Comparison of ENCODE assay signal across 19 cellular contexts in the genomic region with DNA sequence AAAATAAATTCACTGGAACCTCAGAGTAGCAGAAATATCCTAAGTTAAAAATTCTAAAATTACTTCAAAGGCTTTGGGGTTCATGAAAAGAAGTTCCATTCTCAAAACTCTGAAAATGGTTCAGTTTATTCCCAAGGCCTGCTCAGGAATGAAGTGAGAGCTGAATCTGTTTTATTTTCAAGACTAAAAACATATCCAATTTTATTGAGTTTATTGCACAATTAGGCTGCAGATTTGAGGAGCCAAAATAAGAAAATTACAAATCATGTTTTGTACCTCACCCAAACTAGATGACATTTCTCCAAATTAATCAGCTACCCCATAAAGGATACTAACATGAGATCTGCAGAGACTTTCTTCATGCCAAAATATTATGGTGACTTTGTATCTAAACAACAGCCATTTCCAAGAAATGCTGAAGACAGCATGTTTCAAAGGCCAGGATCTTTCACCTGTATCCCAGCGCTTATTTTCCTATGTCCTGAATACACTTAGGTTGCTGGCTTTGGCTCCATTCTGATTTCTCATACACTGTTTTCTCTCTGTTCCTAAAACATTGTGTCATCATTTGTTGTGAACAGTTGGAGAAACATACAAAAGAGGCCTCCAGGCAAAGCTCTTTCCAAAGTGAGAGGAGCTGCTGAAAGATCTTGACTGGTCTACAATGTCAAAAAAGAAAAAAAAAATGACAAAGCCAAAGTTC.
"Had no signal": no experiment of that assay in that cellular context is flagged by ENCODE, and none has a peak within 500 bp of the region (broad histone marks: within the 10 kb centered on the region; RNA-seq: fewer than 3 reads in every experiment).

No MANE protein-coding gene starts in this region.

- ATAC-seq: activated T-helper 17 cell treated with anti-CD3 and anti-CD28 coated beads, Interleukin-2, amount 50 U/mL, for 72 hours; body of pancreas had no signal

- H3K27ac ChIP-seq: adrenal gland, body of pancreas, epithelial cell of prostate, prostate gland, testis had no signal

- H3K27me3 ChIP-seq: adrenal gland, body of pancreas, testis had no signal

- H3K4me3 Mint-ChIP-seq: activated CD4-positive, alpha-beta T cell treated with anti-CD3 and anti-CD28 coated beads, Interleukin-2, amount 10 ng/mL, durations not matched to agents 7 days and 5 days; activated naive CD4-positive, alpha-beta T cell treated with anti-CD3 and anti-CD28 coated beads, Interleukin-2, amount 10 ng/mL, durations not matched to agents 7 days and 5 days; activated T-helper 17 cell treated with anti-CD3 and anti-CD28 coated beads, Interleukin-2, amount 50 U/mL, for 72 hours; central memory CD8-positive, alpha-beta T cell; immature natural killer cell; memory B cell; natural killer cell treated with Interleukin-12 subunit alpha and Interleukin-12 subunit beta and Interleukin-15 and Interleukin-18, amount 100 ng/mL, for 72 hours had no signal

- H3K4me3 ChIP-seq: adrenal gland, body of pancreas, prostate gland, testis had no signal

- H3K4me1 ChIP-seq: adrenal gland, prostate gland, testis had no signal

- H3K36me3 ChIP-seq: adrenal gland, prostate gland had no signal

- H3K9me3 ChIP-seq: adrenal gland, body of pancreas, prostate gland, testis had no signal

- H3K36me3 Mint-ChIP-seq: activated naive CD4-positive, alpha-beta T cell treated with anti-CD3 and anti-CD28 coated beads, Interleukin-2, amount 10 ng/mL, durations not matched to agents 7 days and 5 days; immature natural killer cell; natural killer cell treated with Interleukin-12 subunit alpha and Interleukin-12 subunit beta and Interleukin-15 and Interleukin-18, amount 100 ng/mL, for 72 hours had no signal

- DNase-seq: activated CD4-positive, alpha-beta T cell treated with anti-CD3 and anti-CD28 coated beads, Interleukin-2, amount 10 ng/mL, durations not matched to agents 7 days and 5 days; activated CD4-positive, CD25-positive, alpha-beta regulatory T cell; activated CD8-positive, alpha-beta memory T cell treated with anti-CD3 and anti-CD28 coated beads for 24 hours; activated naive CD4-positive, alpha-beta T cell treated with anti-CD3 and anti-CD28 coated beads, Interleukin-2, amount 10 ng/mL, durations not matched to agents 7 days and 5 days; adrenal gland; body of pancreas; effector memory CD4-positive, alpha-beta T cell; glutamatergic neuron; immature natural killer cell; nucleus accumbens; stimulated activated CD4-positive, alpha-beta T cell treated with anti-CD3 and anti-CD28 coated beads, Interleukin-12 subunit alpha, Interleukin-12 subunit beta, amount 100 ng/mL, for 4 hours; stimulated activated naive CD4-positive, alpha-beta T cell treated with Interleukin-2 at 50 U/mL for 16 hours; testis had no signal

- H3K27ac Mint-ChIP-seq: activated CD4-positive, alpha-beta T cell treated with anti-CD3 and anti-CD28 coated beads, Interleukin-2, amount 10 ng/mL, durations not matched to agents 7 days and 5 days; activated naive CD4-positive, alpha-beta T cell treated with anti-CD3 and anti-CD28 coated beads, Interleukin-2, amount 10 ng/mL, durations not matched to agents 7 days and 5 days; activated T-helper 17 cell treated with anti-CD3 and anti-CD28 coated beads, Interleukin-2, amount 50 U/mL, for 72 hours; immature natural killer cell; memory B cell; natural killer cell treated with Interleukin-12 subunit alpha and Interleukin-12 subunit beta and Interleukin-15 and Interleukin-18, amount 100 ng/mL, for 72 hours had no signal

- H3K9me3 Mint-ChIP-seq: activated CD4-positive, alpha-beta T cell treated with anti-CD3 and anti-CD28 coated beads, Interleukin-2, amount 10 ng/mL, durations not matched to agents 7 days and 5 days; activated naive CD4-positive, alpha-beta T cell treated with anti-CD3 and anti-CD28 coated beads, Interleukin-2, amount 10 ng/mL, durations not matched to agents 7 days and 5 days; central memory CD8-positive, alpha-beta T cell; memory B cell; natural killer cell treated with Interleukin-12 subunit alpha and Interleukin-12 subunit beta and Interleukin-15 and Interleukin-18, amount 100 ng/mL, for 72 hours had no signal

- H3K4me1 Mint-ChIP-seq: activated CD4-positive, alpha-beta T cell treated with anti-CD3 and anti-CD28 coated beads, Interleukin-2, amount 10 ng/mL, durations not matched to agents 7 days and 5 days; activated naive CD4-positive, alpha-beta T cell treated with anti-CD3 and anti-CD28 coated beads, Interleukin-2, amount 10 ng/mL, durations not matched to agents 7 days and 5 days; activated T-helper 17 cell treated with anti-CD3 and anti-CD28 coated beads, Interleukin-2, amount 50 U/mL, for 72 hours; central memory CD8-positive, alpha-beta T cell; immature natural killer cell had no signal
